ENCODE assay signal across 8 cellular contexts in genomic region chr13:33639158-33639557, GRCh38.
A peak's percentile ranks its signal among the peaks of the same experiment; 100 is the strongest.
DNase-seq lines count a peak whose midpoint lies in the region; ATAC-seq and TF ChIP-seq lines count a peak whose summit lies in the region.

No MANE protein-coding gene starts in this region.

- intact Hi-C loops in colonic mucosa (cut with DNase I) (no loop called here), right lobe of liver (cut with DNase I) (no loop called here)

- POLR2A ChIA-PET in AG04450 (lab: Yijun Ruan, JAX), result no interaction called here

- TF ChIP-seq CTCF in AG04450 (IDR thresholded peaks at IDR 0.05; ENCODE audit: low read depth, low read length), result no peak
- no peak for TF ChIP-seq CTCF in colonic mucosa (IDR thresholded peaks at IDR 0.05)
- no peak for TF ChIP-seq CTCF in right lobe of liver (IDR thresholded peaks at IDR 0.05)

- 38% methylated on average over 3 of the region's 3 CpGs for WGBS in right lobe of liver (ENCODE audit: insufficient coverage, low coverage, low lambda C conversion rate, missing lambda C conversion rate)

- DNase-seq in AG04450 (ENCODE audit: low read depth, low spot score), result peak; percentile 34
- DNase-seq in MG63, result peak; percentile 68
- DNase-seq in colonic mucosa, result peak; percentile 36
- DNase-seq in right lobe of liver, result peak in 1 of 3 donors; percentile 28
- DNase-seq in SW 1271 (lab: John Stamatoyannopoulos, UW), result no peak
- no peak for DNase-seq in inferior parietal cortex (ENCODE audit: extremely low spot score)
- DNase-seq in NCI-H1105 (lab: John Stamatoyannopoulos, UW), result no peak

- H3K9me3 ChIP-seq in AG04450 (ENCODE audit: control insufficient read depth, insufficient read depth, low read length) (no peaks in the 10 kb centered on the region), MG63 (no peaks in the 10 kb centered on the region), colonic mucosa (no peaks in the 10 kb centered on the region), right lobe of liver (no peaks in the 10 kb centered on the region)

- no peaks in the 10 kb centered on the region for H3K27me3 ChIP-seq in AG04450 (ENCODE audit: control insufficient read depth, insufficient read depth, low read length)
- no peaks in the 10 kb centered on the region for H3K27me3 ChIP-seq in MG63
- no peaks in the 10 kb centered on the region for H3K27me3 ChIP-seq in colonic mucosa
- H3K27me3 ChIP-seq in right lobe of liver, result no peaks in the 10 kb centered on the region

- H3K9ac ChIP-seq in colonic mucosa (ENCODE audit: low read depth in 2 of 2, low read length in 2 of 2), result no peak overlapping the region

- H3K36me3 ChIP-seq in MG63, result no peaks in the 10 kb centered on the region
- H3K36me3 ChIP-seq in colonic mucosa, result no peaks in the 10 kb centered on the region
- no peaks in the 10 kb centered on the region for H3K36me3 ChIP-seq in right lobe of liver

- H3K27ac ChIP-seq in AG04450 (ENCODE audit: low read depth, low read length), result no peak overlapping the region
- no peak overlapping the region for H3K27ac ChIP-seq in colonic mucosa
- peak overlapping the region in 1 of 3 donors; percentile 16 for H3K27ac ChIP-seq in right lobe of liver

- H3K4me3 ChIP-seq in AG04450 (ENCODE audit: low read depth, low read length) (no peak overlapping the region), MG63 (no peak overlapping the region), colonic mucosa (no peak overlapping the region), right lobe of liver (no peak overlapping the region)

- no peak for TF ChIP-seq POLR2A in right lobe of liver (IDR thresholded peaks at IDR 0.05)

- CTCF ChIA-PET in AG04450 (lab: Charles Lee), result no interaction called here

- ATAC-seq in right lobe of liver, result peak in 3 of 4 donors; percentile 36 to 53 (median 52)
- no peak for ATAC-seq in GM18868 (IDR thresholded peaks at IDR 0.05; ENCODE audit: unreplicated experiment)

- no peaks in the 10 kb centered on the region for H3K4me1 ChIP-seq in colonic mucosa
- H3K4me1 ChIP-seq in right lobe of liver, result peaks cover 0 to 41% (median 20%) of the 10 kb centered on the region in 4 donors

Comparison
In these comparisons a context has a peak if more than half of its experiments do, and no peak if none do; other contexts are left out.
1. DNase-seq: peak in AG04450 (single experiment), MG63 (single experiment) and colonic mucosa (single experiment); none in SW 1271 (0 of 2), inferior parietal cortex (single experiment) and NCI-H1105 (single experiment).